1 cellular context compared by ENCODE assay signal in the genomic region with DNA sequence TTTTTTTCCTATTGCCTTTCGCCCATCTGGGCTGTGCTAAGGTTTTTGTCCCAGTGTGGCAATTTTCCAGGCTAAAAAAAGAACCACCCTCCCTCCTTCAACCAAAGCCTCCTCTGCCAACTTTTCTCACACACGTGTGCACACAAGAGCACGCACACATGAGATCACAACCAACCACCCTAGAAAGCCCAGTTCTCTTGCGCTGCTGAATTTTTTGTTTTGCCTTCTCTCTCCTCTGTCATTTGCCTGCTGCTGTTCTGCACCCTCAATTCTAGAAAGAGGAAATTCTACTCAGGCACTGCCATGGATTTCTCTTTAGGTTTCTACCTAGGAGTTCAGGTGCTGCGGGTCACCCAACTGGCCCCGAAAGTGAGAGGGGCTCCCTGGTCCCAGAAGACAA.
TF ChIP-seq lines count a peak whose summit lies in the region.

No MANE protein-coding gene starts in this region.

TF ChIP-seq in GM23338, 12 proteins besides CTCF, POLR2A, EP300 and RAD21 (continued from another document):
- TF ChIP-seq, protein P1, sequence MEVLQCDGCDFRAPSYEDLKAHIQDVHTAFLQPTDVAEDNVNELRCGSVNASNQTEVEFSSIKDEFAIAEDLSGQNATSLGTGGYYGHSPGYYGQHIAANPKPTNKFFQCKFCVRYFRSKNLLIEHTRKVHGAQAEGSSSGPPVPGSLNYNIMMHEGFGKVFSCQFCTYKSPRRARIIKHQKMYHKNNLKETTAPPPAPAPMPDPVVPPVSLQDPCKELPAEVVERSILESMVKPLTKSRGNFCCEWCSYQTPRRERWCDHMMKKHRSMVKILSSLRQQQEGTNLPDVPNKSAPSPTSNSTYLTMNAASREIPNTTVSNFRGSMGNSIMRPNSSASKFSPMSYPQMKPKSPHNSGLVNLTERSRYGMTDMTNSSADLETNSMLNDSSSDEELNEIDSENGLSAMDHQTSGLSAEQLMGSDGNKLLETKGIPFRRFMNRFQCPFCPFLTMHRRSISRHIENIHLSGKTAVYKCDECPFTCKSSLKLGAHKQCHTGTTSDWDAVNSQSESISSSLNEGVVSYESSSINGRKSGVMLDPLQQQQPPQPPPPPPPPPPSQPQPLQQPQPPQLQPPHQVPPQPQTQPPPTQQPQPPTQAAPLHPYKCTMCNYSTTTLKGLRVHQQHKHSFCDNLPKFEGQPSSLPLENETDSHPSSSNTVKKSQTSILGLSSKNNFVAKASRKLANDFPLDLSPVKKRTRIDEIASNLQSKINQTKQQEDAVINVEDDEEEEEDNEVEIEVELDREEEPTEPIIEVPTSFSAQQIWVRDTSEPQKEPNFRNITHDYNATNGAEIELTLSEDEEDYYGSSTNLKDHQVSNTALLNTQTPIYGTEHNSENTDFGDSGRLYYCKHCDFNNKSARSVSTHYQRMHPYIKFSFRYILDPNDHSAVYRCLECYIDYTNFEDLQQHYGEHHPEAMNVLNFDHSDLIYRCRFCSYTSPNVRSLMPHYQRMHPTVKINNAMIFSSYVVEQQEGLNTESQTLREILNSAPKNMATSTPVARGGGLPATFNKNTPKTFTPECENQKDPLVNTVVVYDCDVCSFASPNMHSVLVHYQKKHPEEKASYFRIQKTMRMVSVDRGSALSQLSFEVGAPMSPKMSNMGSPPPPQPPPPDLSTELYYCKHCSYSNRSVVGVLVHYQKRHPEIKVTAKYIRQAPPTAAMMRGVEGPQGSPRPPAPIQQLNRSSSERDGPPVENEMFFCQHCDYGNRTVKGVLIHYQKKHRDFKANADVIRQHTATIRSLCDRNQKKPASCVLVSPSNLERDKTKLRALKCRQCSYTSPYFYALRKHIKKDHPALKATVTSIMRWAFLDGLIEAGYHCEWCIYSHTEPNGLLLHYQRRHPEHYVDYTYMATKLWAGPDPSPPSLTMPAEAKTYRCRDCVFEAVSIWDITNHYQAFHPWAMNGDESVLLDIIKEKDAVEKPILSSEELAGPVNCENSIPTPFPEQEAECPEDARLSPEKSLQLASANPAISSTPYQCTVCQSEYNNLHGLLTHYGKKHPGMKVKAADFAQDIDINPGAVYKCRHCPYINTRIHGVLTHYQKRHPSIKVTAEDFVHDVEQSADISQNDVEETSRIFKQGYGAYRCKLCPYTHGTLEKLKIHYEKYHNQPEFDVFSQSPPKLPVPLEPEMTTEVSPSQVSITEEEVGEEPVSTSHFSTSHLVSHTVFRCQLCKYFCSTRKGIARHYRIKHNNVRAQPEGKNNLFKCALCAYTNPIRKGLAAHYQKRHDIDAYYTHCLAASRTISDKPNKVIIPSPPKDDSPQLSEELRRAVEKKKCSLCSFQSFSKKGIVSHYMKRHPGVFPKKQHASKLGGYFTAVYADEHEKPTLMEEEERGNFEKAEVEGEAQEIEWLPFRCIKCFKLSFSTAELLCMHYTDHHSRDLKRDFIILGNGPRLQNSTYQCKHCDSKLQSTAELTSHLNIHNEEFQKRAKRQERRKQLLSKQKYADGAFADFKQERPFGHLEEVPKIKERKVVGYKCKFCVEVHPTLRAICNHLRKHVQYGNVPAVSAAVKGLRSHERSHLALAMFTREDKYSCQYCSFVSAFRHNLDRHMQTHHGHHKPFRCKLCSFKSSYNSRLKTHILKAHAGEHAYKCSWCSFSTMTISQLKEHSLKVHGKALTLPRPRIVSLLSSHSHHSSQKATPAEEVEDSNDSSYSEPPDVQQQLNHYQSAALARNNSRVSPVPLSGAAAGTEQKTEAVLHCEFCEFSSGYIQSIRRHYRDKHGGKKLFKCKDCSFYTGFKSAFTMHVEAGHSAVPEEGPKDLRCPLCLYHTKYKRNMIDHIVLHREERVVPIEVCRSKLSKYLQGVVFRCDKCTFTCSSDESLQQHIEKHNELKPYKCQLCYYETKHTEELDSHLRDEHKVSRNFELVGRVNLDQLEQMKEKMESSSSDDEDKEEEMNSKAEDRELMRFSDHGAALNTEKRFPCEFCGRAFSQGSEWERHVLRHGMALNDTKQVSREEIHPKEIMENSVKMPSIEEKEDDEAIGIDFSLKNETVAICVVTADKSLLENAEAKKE (CRISPR knock-in tag; IDR thresholded peaks at IDR 0.05): no peak
- TF ChIP-seq STAT1 (IDR thresholded peaks at IDR 0.05; ENCODE audit: unreplicated experiment) (no peak), ZNF114 (CRISPR knock-in tag; IDR thresholded peaks at IDR 0.05) (no peak), EZH2 (IDR thresholded peaks at IDR 0.05; ENCODE audit: low read depth, unreplicated experiment) (no peak), CREB1 (CRISPR knock-in tag; IDR thresholded peaks at IDR 0.05; ENCODE audit: low read depth) (no peak), NANOG (IDR thresholded peaks at IDR 0.05; ENCODE audit: borderline replicate concordance) (no peak), EZH2phosphoT487 (IDR thresholded peaks at IDR 0.05; ENCODE audit: unreplicated experiment) (no peak), POLR2AphosphoS5 (IDR thresholded peaks at IDR 0.05; ENCODE audit: low read depth) (no peak), ZNF331 (CRISPR knock-in tag; IDR thresholded peaks at IDR 0.05; ENCODE audit: low read depth) (no peak)
- TF ChIP-seq, protein P2, sequence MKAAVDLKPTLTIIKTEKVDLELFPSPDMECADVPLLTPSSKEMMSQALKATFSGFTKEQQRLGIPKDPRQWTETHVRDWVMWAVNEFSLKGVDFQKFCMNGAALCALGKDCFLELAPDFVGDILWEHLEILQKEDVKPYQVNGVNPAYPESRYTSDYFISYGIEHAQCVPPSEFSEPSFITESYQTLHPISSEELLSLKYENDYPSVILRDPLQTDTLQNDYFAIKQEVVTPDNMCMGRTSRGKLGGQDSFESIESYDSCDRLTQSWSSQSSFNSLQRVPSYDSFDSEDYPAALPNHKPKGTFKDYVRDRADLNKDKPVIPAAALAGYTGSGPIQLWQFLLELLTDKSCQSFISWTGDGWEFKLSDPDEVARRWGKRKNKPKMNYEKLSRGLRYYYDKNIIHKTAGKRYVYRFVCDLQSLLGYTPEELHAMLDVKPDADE (IDR thresholded peaks at IDR 0.05): no peak
- TF ChIP-seq, protein P3, sequence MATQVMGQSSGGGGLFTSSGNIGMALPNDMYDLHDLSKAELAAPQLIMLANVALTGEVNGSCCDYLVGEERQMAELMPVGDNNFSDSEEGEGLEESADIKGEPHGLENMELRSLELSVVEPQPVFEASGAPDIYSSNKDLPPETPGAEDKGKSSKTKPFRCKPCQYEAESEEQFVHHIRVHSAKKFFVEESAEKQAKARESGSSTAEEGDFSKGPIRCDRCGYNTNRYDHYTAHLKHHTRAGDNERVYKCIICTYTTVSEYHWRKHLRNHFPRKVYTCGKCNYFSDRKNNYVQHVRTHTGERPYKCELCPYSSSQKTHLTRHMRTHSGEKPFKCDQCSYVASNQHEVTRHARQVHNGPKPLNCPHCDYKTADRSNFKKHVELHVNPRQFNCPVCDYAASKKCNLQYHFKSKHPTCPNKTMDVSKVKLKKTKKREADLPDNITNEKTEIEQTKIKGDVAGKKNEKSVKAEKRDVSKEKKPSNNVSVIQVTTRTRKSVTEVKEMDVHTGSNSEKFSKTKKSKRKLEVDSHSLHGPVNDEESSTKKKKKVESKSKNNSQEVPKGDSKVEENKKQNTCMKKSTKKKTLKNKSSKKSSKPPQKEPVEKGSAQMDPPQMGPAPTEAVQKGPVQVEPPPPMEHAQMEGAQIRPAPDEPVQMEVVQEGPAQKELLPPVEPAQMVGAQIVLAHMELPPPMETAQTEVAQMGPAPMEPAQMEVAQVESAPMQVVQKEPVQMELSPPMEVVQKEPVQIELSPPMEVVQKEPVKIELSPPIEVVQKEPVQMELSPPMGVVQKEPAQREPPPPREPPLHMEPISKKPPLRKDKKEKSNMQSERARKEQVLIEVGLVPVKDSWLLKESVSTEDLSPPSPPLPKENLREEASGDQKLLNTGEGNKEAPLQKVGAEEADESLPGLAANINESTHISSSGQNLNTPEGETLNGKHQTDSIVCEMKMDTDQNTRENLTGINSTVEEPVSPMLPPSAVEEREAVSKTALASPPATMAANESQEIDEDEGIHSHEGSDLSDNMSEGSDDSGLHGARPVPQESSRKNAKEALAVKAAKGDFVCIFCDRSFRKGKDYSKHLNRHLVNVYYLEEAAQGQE (IDR thresholded peaks at IDR 0.05; ENCODE audit: unreplicated experiment): no peak
